ENCODE assay signal across 14 cellular contexts in the genomic region with DNA sequence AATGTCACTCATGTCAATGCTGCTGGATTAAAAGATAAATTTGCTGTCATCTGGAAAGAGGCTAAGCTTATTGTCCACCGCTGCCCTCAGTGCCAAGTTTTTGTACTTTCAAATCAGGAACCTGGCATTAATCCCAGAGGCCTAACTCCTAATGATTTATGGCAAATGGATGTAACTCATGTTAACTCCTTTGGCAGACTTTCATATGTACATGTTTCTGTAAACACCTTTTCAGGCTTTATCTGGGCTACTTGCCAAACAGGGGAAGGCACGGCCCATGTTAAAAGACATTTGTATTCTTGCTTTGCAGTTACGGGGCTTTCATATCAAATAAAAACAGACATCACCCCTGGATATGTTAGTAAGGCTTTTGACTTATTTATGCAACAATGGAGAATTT.
DNase-seq lines count a peak whose midpoint lies in the region; ATAC-seq and TF ChIP-seq lines count a peak whose summit lies in the region.
"Had no signal": no experiment of that assay in that cellular context is flagged by ENCODE, and none has a peak within 500 bp of the region (broad histone marks: within the 10 kb centered on the region; RNA-seq: fewer than 3 reads in every experiment).

No MANE protein-coding gene starts in this region.

- TF ChIP-seq EP300 in Ishikawa (IDR thresholded peaks at IDR 0.05; ENCODE audit: borderline replicate concordance): peak; percentile 76; the same call in 1 of the 2 replicates

- TF ChIP-seq RAD21 in Ishikawa (IDR thresholded peaks at IDR 0.05; ENCODE audit: low read depth): peak; percentile 1; the same call in 1 of the 2 replicates

- H4K8ac ChIP-seq in mesenchymal stem cell (ENCODE audit: low read length): no peak overlapping the region

- H3K9ac ChIP-seq in mesenchymal stem cell (ENCODE audit: low read length): no peak overlapping the region

- no peak overlapping the region for H2BK15ac ChIP-seq in mesenchymal stem cell (ENCODE audit: low read depth, poor library complexity, severe bottlenecking)

- no peak overlapping the region for H3K14ac ChIP-seq in mesenchymal stem cell (ENCODE audit: low read length in 2 of 2)

- no peak overlapping the region for H2BK120ac ChIP-seq in mesenchymal stem cell (ENCODE audit: low read depth, low read length)

- no peaks in the 10 kb centered on the region for H3K79me1 ChIP-seq in mesenchymal stem cell (replicated peaks; ENCODE audit: low read length, poor library complexity, severe bottlenecking)

- H3K4me3 ChIP-seq in mesenchymal stem cell (ENCODE audit: insufficient read depth in 1 of 2, low read depth in 1 of 2, low read length in 2 of 2): no peak overlapping the region
- H3K4me3 ChIP-seq: esophagus squamous epithelium, sigmoid colon had no signal

- no peak overlapping the region for H2AFZ ChIP-seq in mesenchymal stem cell (ENCODE audit: low read depth, low read length)

- no peaks in the 10 kb centered on the region for H3K4me1 ChIP-seq in mesenchymal stem cell (ENCODE audit: control insufficient read depth, insufficient read depth, low read depth, low read length)

- H2BK12ac ChIP-seq in mesenchymal stem cell (ENCODE audit: low read length in 2 of 2): no peak overlapping the region

- DNase-seq in NCI-H2029 treated with DMSO at 0.1 percent for 48 hours (lab: John Stamatoyannopoulos, UW): peak; percentile 65
- peak; percentile 55 to 60 for DNase-seq in SHP77 (lab: John Stamatoyannopoulos, UW)
- DNase-seq in mucosa of gallbladder (ENCODE audit: low spot score): peak; percentile 69
- no peak for DNase-seq in NOMO-1 treated with dmso at 0.1 percent for 144 hours (lab: John Stamatoyannopoulos, UW; ENCODE audit: unreplicated experiment)
- DNase-seq in DMS79 (lab: John Stamatoyannopoulos, UW): no peak
- no peak for DNase-seq in mesenchymal stem cell
- DNase-seq: activated naive CD8-positive, alpha-beta T cell treated with anti-CD3 and anti-CD28 coated beads, Interleukin-2, amount 50 U/mL, for 24 hours; esophagus squamous epithelium; sigmoid colon; stimulated activated naive B cell treated with anti-CD40 and anti-IgM and Interleukin-4, amounts not matched to agents 10 μg/mL and 1 μg/mL and 100 μg/mL, for 72 hours; T-cell had no signal

- H3K4me2 ChIP-seq in mesenchymal stem cell (ENCODE audit: low read length, poor library complexity, severe bottlenecking): no peak overlapping the region

- WGBS in mesenchymal stem cell: 71% methylated on average over 1 of the region's 3 CpGs

- no peak for ATAC-seq in GM18502 (IDR thresholded peaks at IDR 0.05; ENCODE audit: poor library complexity, unreplicated experiment)
- ATAC-seq: activated naive CD8-positive, alpha-beta T cell treated with anti-CD3 and anti-CD28 coated beads, Interleukin-2, amount 50 U/mL, for 24 hours; stimulated activated naive B cell treated with anti-CD40 and anti-IgM and Interleukin-4, amounts not matched to agents 10 μg/mL and 1 μg/mL and 100 μg/mL, for 72 hours; T-cell had no signal

- no peaks in the 10 kb centered on the region for H3K36me3 ChIP-seq in mesenchymal stem cell (ENCODE audit: control insufficient read depth in 1 of 2, insufficient read depth in 2 of 2, low read depth in 1 of 2, low read length in 2 of 2)
- H3K36me3 ChIP-seq: esophagus squamous epithelium, sigmoid colon had no signal

- no peak overlapping the region for H3K23ac ChIP-seq in mesenchymal stem cell (ENCODE audit: low read length in 2 of 2)

- no peak overlapping the region for H3K18ac ChIP-seq in mesenchymal stem cell (ENCODE audit: low read depth in 1 of 2, low read length in 2 of 2)

- no peak overlapping the region for H4K91ac ChIP-seq in mesenchymal stem cell (ENCODE audit: low read length)

- H3K4ac ChIP-seq in mesenchymal stem cell (ENCODE audit: low read depth in 1 of 2, low read length in 2 of 2): no peak overlapping the region

- peaks cover 17% of the 10 kb centered on the region for H3K9me3 ChIP-seq in mesenchymal stem cell (ENCODE audit: control insufficient read depth, low read length)

- H3K27me3 ChIP-seq in mesenchymal stem cell (ENCODE audit: control insufficient read depth in 1 of 2, insufficient read depth in 1 of 2, low read length in 2 of 2): no peaks in the 10 kb centered on the region
- H3K27me3 ChIP-seq: esophagus squamous epithelium, sigmoid colon had no signal

- no peak overlapping the region for H3K27ac ChIP-seq in mesenchymal stem cell (ENCODE audit: low read length, poor library complexity, severe bottlenecking)
- H3K27ac ChIP-seq: C4-2B, esophagus squamous epithelium, sigmoid colon had no signal

- H2AK5ac ChIP-seq in mesenchymal stem cell (ENCODE audit: low read length, severe bottlenecking): no peak overlapping the region

- no peak overlapping the region for H2BK5ac ChIP-seq in mesenchymal stem cell (ENCODE audit: low read depth, low read length, poor library complexity, severe bottlenecking)

TF ChIP-seq in Ishikawa, 13 proteins besides CTCF, POLR2A, EP300 and RAD21:
- TF ChIP-seq, protein P1, sequence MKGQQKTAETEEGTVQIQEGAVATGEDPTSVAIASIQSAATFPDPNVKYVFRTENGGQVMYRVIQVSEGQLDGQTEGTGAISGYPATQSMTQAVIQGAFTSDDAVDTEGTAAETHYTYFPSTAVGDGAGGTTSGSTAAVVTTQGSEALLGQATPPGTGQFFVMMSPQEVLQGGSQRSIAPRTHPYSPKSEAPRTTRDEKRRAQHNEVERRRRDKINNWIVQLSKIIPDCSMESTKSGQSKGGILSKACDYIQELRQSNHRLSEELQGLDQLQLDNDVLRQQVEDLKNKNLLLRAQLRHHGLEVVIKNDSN (IDR thresholded peaks at IDR 0.05): no peak
- TF ChIP-seq, protein P2, sequence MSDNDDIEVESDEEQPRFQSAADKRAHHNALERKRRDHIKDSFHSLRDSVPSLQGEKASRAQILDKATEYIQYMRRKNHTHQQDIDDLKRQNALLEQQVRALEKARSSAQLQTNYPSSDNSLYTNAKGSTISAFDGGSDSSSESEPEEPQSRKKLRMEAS (IDR thresholded peaks at IDR 0.05): no peak; the same call in 1 of the 2 replicates
- TF ChIP-seq FOXM1 (IDR thresholded peaks at IDR 0.05; ENCODE audit: borderline replicate concordance, low read depth) (peak; percentile 60), NFIC (IDR thresholded peaks at IDR 0.05) (peak; percentile 98), TAF1 (IDR thresholded peaks at IDR 0.05; ENCODE audit: low read depth) (no peak), TEAD4 (IDR thresholded peaks at IDR 0.05) (peak; percentile 51; the same call in 1 of the 2 replicates), TCF12 (IDR thresholded peaks at IDR 0.05; ENCODE audit: low read depth) (peak; percentile 81), CEBPB (IDR thresholded peaks at IDR 0.05) (peak; percentile 31; the same call in 1 of the 2 replicates)

Comparison
In these comparisons a context has a peak if more than half of its experiments do, and no peak if none do; other contexts are left out.
1. DNase-seq: peak in NCI-H2029 treated with DMSO at 0.1 percent for 48 hours (single experiment), SHP77 (2 of 2) and mucosa of gallbladder (single experiment); none in NOMO-1 treated with dmso at 0.1 percent for 144 hours (single experiment), DMS79 (single experiment) and mesenchymal stem cell (single experiment).